1 cellular context compared by ENCODE assay signal in genomic region chr17:50033316-50033715, GRCh38.
TF ChIP-seq lines count a peak whose summit lies in the region.

No MANE protein-coding gene starts in this region.

TF ChIP-seq in HepG2, 621 proteins besides CTCF, POLR2A, EP300 and RAD21:
- TF ChIP-seq TMF1 (CRISPR knock-in tag; IDR thresholded peaks at IDR 0.05; ENCODE audit: low read depth) (no peak), ARID4A (CRISPR knock-in tag; IDR thresholded peaks at IDR 0.05; ENCODE audit: borderline replicate concordance) (no peak), MXD4 (CRISPR knock-in tag; IDR thresholded peaks at IDR 0.05) (no peak), MAZ (IDR thresholded peaks at IDR 0.05; ENCODE audit: borderline replicate concordance, low read depth, low read length) (no peak), MAZ (CRISPR knock-in tag; IDR thresholded peaks at IDR 0.05; ENCODE audit: low read depth) (no peak), HIVEP1 (CRISPR knock-in tag; IDR thresholded peaks at IDR 0.05) (no peak), ZNF772 (CRISPR knock-in tag; IDR thresholded peaks at IDR 0.05) (no peak), ISX (CRISPR knock-in tag; conservative IDR thresholded peaks at IDR 0.05) (no peak), ZMYM3 (CRISPR knock-in tag; IDR thresholded peaks at IDR 0.05) (no peak), ZNF607 (CRISPR knock-in tag; IDR thresholded peaks at IDR 0.05; ENCODE audit: borderline replicate concordance) (no peak), ZNF414 (CRISPR knock-in tag; IDR thresholded peaks at IDR 0.05) (no peak), SMARCC2 (IDR thresholded peaks at IDR 0.05) (no peak), TEAD2 (CRISPR knock-in tag; IDR thresholded peaks at IDR 0.05) (no peak), ZBTB26 (CRISPR knock-in tag; IDR thresholded peaks at IDR 0.05; ENCODE audit: borderline replicate concordance) (no peak), PBX3 (CRISPR knock-in tag; IDR thresholded peaks at IDR 0.05; ENCODE audit: borderline replicate concordance) (no peak), ZNF557 (CRISPR knock-in tag; IDR thresholded peaks at IDR 0.05) (no peak), HNF4A (CRISPR knock-in tag; IDR thresholded peaks at IDR 0.05) (no peak)
